ENCODE assay signal across 2 cellular contexts in genomic region chr17:76849160-76849559, GRCh38. TPM values are rescaled to one million over a fixed set of nuclear protein-coding genes. Genes with fewer than 3 reads are reported as not detected.
"Had no signal": no experiment of that assay in that cellular context is flagged by ENCODE, and none has a peak within 500 bp of the region (broad histone marks: within the 10 kb centered on the region; RNA-seq: fewer than 3 reads in every experiment).

No MANE protein-coding gene starts in this region.

RNA-seq across cellular contexts. Expression of gene MGAT5B, which starts 19.0 kb away (rescaled TPM):
- total RNA-seq: gastrocnemius medialis, left ventricle myocardium superior had no signal
